ENCODE assay signal across 2 cellular contexts in the genomic region with DNA sequence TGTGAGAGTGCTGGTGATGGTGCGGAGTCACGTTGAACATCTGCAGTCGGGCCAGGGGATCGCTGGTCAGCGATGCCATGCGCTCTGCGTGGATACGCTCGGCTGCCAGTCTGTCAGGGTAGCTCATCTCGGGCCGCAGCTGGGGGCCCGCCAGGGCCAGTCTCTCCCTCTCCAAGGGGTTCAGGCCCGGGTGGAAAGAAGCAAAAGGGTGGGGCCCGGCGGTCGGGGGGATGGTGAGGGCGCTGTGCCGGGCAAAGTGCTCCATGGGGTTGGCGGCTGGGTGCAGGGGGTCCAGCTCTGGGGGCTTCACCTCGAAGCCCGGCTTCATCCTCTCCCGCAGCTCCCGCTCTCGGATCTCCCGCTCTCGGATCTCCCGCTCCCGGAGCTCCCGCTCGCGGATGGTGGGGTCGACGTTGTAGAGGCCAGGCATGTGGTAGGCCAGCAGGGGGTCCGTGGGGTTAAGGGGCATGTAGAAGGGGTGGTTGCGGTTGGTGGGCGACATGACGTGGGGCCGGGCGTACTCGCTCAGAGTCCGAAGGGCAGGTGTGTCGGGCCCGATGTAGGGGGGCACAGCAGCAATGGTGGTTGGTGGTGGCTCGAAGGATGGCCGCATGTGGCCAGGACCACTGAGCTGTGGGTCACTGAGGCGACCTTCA.
A peak's percentile ranks its signal among the peaks of the same experiment; 100 is the strongest.
TF ChIP-seq lines count a peak whose summit lies in the region.

No MANE protein-coding gene starts in this region.

TF ChIP-seq in WTC11, 78 proteins besides CTCF, POLR2A, EP300 and RAD21:
- TF ChIP-seq HMGA2 (CRISPR knock-in tag; IDR thresholded peaks at IDR 0.05) (no peak), RELA (CRISPR knock-in tag; IDR thresholded peaks at IDR 0.05; ENCODE audit: borderline replicate concordance) (no peak), TCF7 (CRISPR knock-in tag; IDR thresholded peaks at IDR 0.05; ENCODE audit: low read depth) (no peak), ATF1 (CRISPR knock-in tag; IDR thresholded peaks at IDR 0.05) (no peak), ZNF416 (CRISPR knock-in tag; IDR thresholded peaks at IDR 0.05) (no peak)
- TF ChIP-seq, protein P1, sequence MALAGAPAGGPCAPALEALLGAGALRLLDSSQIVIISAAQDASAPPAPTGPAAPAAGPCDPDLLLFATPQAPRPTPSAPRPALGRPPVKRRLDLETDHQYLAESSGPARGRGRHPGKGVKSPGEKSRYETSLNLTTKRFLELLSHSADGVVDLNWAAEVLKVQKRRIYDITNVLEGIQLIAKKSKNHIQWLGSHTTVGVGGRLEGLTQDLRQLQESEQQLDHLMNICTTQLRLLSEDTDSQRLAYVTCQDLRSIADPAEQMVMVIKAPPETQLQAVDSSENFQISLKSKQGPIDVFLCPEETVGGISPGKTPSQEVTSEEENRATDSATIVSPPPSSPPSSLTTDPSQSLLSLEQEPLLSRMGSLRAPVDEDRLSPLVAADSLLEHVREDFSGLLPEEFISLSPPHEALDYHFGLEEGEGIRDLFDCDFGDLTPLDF (CRISPR knock-in tag; IDR thresholded peaks at IDR 0.05): no peak
- TF ChIP-seq, protein P2, sequence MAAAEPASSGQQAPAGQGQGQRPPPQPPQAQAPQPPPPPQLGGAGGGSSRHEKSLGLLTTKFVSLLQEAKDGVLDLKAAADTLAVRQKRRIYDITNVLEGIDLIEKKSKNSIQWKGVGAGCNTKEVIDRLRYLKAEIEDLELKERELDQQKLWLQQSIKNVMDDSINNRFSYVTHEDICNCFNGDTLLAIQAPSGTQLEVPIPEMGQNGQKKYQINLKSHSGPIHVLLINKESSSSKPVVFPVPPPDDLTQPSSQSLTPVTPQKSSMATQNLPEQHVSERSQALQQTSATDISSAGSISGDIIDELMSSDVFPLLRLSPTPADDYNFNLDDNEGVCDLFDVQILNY (CRISPR knock-in tag; IDR thresholded peaks at IDR 0.05): no peak
- TF ChIP-seq, protein P3, sequence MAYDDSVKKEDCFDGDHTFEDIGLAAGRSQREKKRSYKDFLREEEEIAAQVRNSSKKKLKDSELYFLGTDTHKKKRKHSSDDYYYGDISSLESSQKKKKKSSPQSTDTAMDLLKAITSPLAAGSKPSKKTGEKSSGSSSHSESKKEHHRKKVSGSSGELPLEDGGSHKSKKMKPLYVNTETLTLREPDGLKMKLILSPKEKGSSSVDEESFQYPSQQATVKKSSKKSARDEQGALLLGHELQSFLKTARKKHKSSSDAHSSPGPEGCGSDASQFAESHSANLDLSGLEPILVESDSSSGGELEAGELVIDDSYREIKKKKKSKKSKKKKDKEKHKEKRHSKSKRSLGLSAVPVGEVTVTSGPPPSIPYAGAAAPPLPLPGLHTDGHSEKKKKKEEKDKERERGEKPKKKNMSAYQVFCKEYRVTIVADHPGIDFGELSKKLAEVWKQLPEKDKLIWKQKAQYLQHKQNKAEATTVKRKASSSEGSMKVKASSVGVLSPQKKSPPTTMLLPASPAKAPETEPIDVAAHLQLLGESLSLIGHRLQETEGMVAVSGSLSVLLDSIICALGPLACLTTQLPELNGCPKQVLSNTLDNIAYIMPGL (CRISPR knock-in tag; IDR thresholded peaks at IDR 0.05): no peak
- TF ChIP-seq, protein P4, sequence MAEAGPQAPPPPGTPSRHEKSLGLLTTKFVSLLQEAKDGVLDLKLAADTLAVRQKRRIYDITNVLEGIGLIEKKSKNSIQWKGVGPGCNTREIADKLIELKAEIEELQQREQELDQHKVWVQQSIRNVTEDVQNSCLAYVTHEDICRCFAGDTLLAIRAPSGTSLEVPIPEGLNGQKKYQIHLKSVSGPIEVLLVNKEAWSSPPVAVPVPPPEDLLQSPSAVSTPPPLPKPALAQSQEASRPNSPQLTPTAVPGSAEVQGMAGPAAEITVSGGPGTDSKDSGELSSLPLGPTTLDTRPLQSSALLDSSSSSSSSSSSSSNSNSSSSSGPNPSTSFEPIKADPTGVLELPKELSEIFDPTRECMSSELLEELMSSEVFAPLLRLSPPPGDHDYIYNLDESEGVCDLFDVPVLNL (CRISPR knock-in tag; IDR thresholded peaks at IDR 0.05; ENCODE audit: borderline replicate concordance, low read depth): no peak
- TF ChIP-seq, protein P5, sequence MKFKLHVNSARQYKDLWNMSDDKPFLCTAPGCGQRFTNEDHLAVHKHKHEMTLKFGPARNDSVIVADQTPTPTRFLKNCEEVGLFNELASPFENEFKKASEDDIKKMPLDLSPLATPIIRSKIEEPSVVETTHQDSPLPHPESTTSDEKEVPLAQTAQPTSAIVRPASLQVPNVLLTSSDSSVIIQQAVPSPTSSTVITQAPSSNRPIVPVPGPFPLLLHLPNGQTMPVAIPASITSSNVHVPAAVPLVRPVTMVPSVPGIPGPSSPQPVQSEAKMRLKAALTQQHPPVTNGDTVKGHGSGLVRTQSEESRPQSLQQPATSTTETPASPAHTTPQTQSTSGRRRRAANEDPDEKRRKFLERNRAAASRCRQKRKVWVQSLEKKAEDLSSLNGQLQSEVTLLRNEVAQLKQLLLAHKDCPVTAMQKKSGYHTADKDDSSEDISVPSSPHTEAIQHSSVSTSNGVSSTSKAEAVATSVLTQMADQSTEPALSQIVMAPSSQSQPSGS (CRISPR knock-in tag; IDR thresholded peaks at IDR 0.05; ENCODE audit: borderline replicate concordance, low read depth): no peak
- TF ChIP-seq, protein P6, sequence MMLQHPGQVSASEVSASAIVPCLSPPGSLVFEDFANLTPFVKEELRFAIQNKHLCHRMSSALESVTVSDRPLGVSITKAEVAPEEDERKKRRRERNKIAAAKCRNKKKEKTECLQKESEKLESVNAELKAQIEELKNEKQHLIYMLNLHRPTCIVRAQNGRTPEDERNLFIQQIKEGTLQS (CRISPR knock-in tag; conservative IDR thresholded peaks at IDR 0.05): no peak
- TF ChIP-seq, protein P7, sequence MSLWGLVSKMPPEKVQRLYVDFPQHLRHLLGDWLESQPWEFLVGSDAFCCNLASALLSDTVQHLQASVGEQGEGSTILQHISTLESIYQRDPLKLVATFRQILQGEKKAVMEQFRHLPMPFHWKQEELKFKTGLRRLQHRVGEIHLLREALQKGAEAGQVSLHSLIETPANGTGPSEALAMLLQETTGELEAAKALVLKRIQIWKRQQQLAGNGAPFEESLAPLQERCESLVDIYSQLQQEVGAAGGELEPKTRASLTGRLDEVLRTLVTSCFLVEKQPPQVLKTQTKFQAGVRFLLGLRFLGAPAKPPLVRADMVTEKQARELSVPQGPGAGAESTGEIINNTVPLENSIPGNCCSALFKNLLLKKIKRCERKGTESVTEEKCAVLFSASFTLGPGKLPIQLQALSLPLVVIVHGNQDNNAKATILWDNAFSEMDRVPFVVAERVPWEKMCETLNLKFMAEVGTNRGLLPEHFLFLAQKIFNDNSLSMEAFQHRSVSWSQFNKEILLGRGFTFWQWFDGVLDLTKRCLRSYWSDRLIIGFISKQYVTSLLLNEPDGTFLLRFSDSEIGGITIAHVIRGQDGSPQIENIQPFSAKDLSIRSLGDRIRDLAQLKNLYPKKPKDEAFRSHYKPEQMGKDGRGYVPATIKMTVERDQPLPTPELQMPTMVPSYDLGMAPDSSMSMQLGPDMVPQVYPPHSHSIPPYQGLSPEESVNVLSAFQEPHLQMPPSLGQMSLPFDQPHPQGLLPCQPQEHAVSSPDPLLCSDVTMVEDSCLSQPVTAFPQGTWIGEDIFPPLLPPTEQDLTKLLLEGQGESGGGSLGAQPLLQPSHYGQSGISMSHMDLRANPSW (CRISPR knock-in tag; conservative IDR thresholded peaks at IDR 0.05; ENCODE audit: low read depth): no peak
- TF ChIP-seq, protein P8, sequence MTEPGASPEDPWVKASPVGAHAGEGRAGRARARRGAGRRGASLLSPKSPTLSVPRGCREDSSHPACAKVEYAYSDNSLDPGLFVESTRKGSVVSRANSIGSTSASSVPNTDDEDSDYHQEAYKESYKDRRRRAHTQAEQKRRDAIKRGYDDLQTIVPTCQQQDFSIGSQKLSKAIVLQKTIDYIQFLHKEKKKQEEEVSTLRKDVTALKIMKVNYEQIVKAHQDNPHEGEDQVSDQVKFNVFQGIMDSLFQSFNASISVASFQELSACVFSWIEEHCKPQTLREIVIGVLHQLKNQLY (CRISPR knock-in tag; IDR thresholded peaks at IDR 0.05): no peak

TF ChIP-seq in HepG2, 621 proteins besides CTCF, POLR2A, EP300 and RAD21:
- no peak for TF ChIP-seq PAWR (CRISPR knock-in tag; IDR thresholded peaks at IDR 0.05; ENCODE audit: borderline replicate concordance)
- no peak for TF ChIP-seq ZNF451 (CRISPR knock-in tag; IDR thresholded peaks at IDR 0.05)
- TF ChIP-seq ARNTL (CRISPR knock-in tag; IDR thresholded peaks at IDR 0.05): no peak
- TF ChIP-seq, protein P9, sequence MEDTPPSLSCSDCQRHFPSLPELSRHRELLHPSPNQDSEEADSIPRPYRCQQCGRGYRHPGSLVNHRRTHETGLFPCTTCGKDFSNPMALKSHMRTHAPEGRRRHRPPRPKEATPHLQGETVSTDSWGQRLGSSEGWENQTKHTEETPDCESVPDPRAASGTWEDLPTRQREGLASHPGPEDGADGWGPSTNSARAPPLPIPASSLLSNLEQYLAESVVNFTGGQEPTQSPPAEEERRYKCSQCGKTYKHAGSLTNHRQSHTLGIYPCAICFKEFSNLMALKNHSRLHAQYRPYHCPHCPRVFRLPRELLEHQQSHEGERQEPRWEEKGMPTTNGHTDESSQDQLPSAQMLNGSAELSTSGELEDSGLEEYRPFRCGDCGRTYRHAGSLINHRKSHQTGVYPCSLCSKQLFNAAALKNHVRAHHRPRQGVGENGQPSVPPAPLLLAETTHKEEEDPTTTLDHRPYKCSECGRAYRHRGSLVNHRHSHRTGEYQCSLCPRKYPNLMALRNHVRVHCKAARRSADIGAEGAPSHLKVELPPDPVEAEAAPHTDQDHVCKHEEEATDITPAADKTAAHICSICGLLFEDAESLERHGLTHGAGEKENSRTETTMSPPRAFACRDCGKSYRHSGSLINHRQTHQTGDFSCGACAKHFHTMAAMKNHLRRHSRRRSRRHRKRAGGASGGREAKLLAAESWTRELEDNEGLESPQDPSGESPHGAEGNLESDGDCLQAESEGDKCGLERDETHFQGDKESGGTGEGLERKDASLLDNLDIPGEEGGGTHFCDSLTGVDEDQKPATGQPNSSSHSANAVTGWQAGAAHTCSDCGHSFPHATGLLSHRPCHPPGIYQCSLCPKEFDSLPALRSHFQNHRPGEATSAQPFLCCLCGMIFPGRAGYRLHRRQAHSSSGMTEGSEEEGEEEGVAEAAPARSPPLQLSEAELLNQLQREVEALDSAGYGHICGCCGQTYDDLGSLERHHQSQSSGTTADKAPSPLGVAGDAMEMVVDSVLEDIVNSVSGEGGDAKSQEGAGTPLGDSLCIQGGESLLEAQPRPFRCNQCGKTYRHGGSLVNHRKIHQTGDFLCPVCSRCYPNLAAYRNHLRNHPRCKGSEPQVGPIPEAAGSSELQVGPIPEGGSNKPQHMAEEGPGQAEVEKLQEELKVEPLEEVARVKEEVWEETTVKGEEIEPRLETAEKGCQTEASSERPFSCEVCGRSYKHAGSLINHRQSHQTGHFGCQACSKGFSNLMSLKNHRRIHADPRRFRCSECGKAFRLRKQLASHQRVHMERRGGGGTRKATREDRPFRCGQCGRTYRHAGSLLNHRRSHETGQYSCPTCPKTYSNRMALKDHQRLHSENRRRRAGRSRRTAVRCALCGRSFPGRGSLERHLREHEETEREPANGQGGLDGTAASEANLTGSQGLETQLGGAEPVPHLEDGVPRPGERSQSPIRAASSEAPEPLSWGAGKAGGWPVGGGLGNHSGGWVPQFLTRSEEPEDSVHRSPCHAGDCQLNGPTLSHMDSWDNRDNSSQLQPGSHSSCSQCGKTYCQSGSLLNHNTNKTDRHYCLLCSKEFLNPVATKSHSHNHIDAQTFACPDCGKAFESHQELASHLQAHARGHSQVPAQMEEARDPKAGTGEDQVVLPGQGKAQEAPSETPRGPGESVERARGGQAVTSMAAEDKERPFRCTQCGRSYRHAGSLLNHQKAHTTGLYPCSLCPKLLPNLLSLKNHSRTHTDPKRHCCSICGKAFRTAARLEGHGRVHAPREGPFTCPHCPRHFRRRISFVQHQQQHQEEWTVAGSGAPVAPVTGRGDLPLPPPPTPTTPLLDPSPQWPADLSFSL (CRISPR knock-in tag; IDR thresholded peaks at IDR 0.05): no peak
- no peak for TF ChIP-seq ZNF101 (CRISPR knock-in tag; IDR thresholded peaks at IDR 0.05; ENCODE audit: borderline replicate concordance, low read depth)
- 0 out of 2 replicates have a peak, but pooled peaks have one; percentile 47 for TF ChIP-seq ZC3H13 (CRISPR knock-in tag; IDR thresholded peaks at IDR 0.05)
